1 cellular context compared by ENCODE assay signal in the genomic region with DNA sequence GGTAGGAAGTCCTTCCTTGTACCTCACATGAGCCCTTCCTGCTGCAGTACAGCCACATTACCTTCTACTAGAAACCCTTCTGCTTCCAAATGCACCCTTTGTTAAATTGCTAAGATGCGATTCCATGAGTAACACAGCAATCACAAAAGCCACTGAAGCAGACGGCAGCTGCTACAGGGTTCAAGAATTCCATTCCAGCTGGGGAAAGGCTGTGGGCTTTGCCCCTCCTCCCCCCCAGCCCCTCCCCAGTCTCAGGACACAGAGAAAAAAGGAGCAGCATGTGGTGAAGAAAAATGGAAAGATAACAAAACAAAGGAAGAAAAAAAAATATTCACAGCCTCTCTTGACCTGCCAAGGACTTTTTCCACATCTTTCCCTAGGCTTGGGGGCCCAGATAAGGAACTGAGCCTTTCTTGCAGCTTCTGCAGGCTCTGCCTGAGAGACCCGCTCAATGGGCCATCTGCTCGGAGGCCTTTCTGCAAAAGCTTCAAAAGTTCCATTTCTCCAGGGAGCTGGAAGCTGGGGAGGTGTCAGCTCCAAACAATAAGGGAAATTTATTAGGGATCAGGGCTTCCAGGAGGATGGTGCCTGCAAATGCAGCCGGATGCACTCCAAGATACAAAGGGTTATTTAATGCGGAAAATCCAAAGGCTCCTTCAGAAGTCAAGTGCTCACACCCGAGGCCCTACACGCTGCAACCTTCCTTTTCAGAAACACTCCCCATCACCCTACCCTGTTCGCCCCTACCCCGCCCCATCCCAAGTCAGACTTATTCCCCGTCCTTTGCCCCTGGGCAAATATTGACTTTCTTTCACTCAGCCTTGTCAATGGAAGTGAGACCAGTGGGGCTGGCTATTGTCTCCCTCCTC.
TF ChIP-seq lines count a peak whose summit lies in the region.

No MANE protein-coding gene starts in this region.

TF ChIP-seq in H1, 55 proteins besides CTCF, POLR2A, EP300 and RAD21:
- TF ChIP-seq KDM4A (IDR thresholded peaks at IDR 0.05; ENCODE audit: low read depth, low read length, severe bottlenecking), result no peak
- TF ChIP-seq RNF2 (IDR thresholded peaks at IDR 0.05; ENCODE audit: borderline replicate concordance, low read depth, low read length, missing control alignments, poor library complexity, severe bottlenecking), result no peak
- no peak for TF ChIP-seq TEAD4 (IDR thresholded peaks at IDR 0.05; ENCODE audit: low read depth, low read length)
- no peak for TF ChIP-seq JUND (IDR thresholded peaks at IDR 0.05; ENCODE audit: low read length)
- TF ChIP-seq, protein P1, sequence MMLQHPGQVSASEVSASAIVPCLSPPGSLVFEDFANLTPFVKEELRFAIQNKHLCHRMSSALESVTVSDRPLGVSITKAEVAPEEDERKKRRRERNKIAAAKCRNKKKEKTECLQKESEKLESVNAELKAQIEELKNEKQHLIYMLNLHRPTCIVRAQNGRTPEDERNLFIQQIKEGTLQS (IDR thresholded peaks at IDR 0.05; ENCODE audit: insufficient read depth, low read depth, low read length), result no peak
- no peak for TF ChIP-seq SIX5 (IDR thresholded peaks at IDR 0.05; ENCODE audit: low read depth, low read length)
- no peak for TF ChIP-seq NRF1 (IDR thresholded peaks at IDR 0.05; ENCODE audit: low read depth, low read length)
- TF ChIP-seq MAFK (IDR thresholded peaks at IDR 0.05; ENCODE audit: low read depth, low read length), result no peak
- no peak for TF ChIP-seq TCF12 (IDR thresholded peaks at IDR 0.05; ENCODE audit: low read depth, low read length)
- TF ChIP-seq POLR2AphosphoS5 (IDR thresholded peaks at IDR 0.05; ENCODE audit: low read depth, low read length), result no peak
TF ChIP-seq in H1: peak in this region for 0.
